Comparison of ENCODE assay signal across 11 cellular contexts in genomic region chrX:115582871-115583729, GRCh38. TPM values are rescaled to one million over a fixed set of nuclear protein-coding genes. Genes with fewer than 3 reads are reported as not detected.
DNase-seq lines count a peak whose midpoint lies in the region; ATAC-seq and TF ChIP-seq lines count a peak whose summit lies in the region.
"Had no signal": no experiment of that assay in that cellular context is flagged by ENCODE, and none has a peak within 500 bp of the region (broad histone marks: within the 10 kb centered on the region; RNA-seq: fewer than 3 reads in every experiment).

No MANE protein-coding gene starts in this region.

- DNase-seq in HFFc6 (peak; percentile 32), mammary epithelial cell (peak; percentile 43), occipital lobe (lab: John Stamatoyannopoulos, UW) (no peak), GM10248 (ENCODE audit: extremely low spot score) (no peak), SHP77 treated with DMSO at 0.1 percent for 48 hours (lab: John Stamatoyannopoulos, UW) (no peak)
- DNase-seq in naive thymus-derived CD4-positive, alpha-beta T cell, result no peak
- DNase-seq: activated CD4-positive, alpha-beta T cell treated with anti-CD3 and anti-CD28 coated beads for 4 hours; left cardiac atrium had no signal

- H3K27ac Mint-ChIP-seq in HFFc6, result peak overlapping the region; percentile 92
- H3K27ac Mint-ChIP-seq in naive thymus-derived CD4-positive, alpha-beta T cell, result no peak overlapping the region
- H3K27ac Mint-ChIP-seq: IgD-negative memory B cell had no signal

- peaks cover 16% of the 10 kb centered on the region for H3K4me1 ChIP-seq in mammary epithelial cell (ENCODE audit: insufficient read depth, low read length)
- H3K4me1 ChIP-seq in iPS-20b (ENCODE audit: insufficient read depth, low read length), result peaks cover 27% of the 10 kb centered on the region
- H3K4me1 ChIP-seq in subcutaneous abdominal adipose tissue (ENCODE audit: control insufficient read depth in 5 of 5, insufficient read depth in 5 of 5, low read length in 5 of 5), result peaks cover 0 to 13% (median 6%) of the 10 kb centered on the region in 5 donors
- no peaks in the 10 kb centered on the region for H3K4me1 ChIP-seq in naive thymus-derived CD4-positive, alpha-beta T cell (ENCODE audit: control insufficient read depth in 2 of 2, insufficient read depth in 2 of 2, low read length in 2 of 2)

- peak overlapping the region; percentile 67 for H3K4me2 ChIP-seq in mammary epithelial cell (ENCODE audit: insufficient read depth, low read depth, low read length)

- H3K27ac ChIP-seq in mammary epithelial cell (ENCODE audit: insufficient read depth, low read depth, low read length), result peak overlapping the region; percentile 79
- H3K27ac ChIP-seq in iPS-20b (ENCODE audit: low read length), result peak overlapping the region; percentile 36
- peak overlapping the region; percentile 79 for H3K27ac ChIP-seq in subcutaneous abdominal adipose tissue (ENCODE audit: low read depth, low read length)
- H3K27ac ChIP-seq in naive thymus-derived CD4-positive, alpha-beta T cell (ENCODE audit: low read depth, low read length), result no peak overlapping the region

- peaks cover 56% of the 10 kb centered on the region for H3K4me1 Mint-ChIP-seq in HFFc6 (ENCODE audit: low read depth)
- peaks cover 0 to 9% (median 0%) of the 10 kb centered on the region in 7 donors for H3K4me1 Mint-ChIP-seq in naive thymus-derived CD4-positive, alpha-beta T cell

- no peak for TF ChIP-seq CTCF in HFFc6 (IDR thresholded peaks at IDR 0.05)
- no peak for TF ChIP-seq CTCF in mammary epithelial cell (conservative IDR thresholded peaks at IDR 0.05 in 1 of 2, IDR thresholded peaks at IDR 0.05 in 1 of 2; ENCODE audit: extremely low read depth in 1 of 2, insufficient read depth in 1 of 2, low read depth in 1 of 2, low read length in 2 of 2)
- TF ChIP-seq CTCF in GM10248 (IDR thresholded peaks at IDR 0.05; ENCODE audit: control extremely low read depth, extremely low read depth, low read depth, missing control alignments), result no peak

- dilution Hi-C loops in mammary epithelial cell (cut with HindIII; ENCODE audit: low sequenced_read_pairs), result no loop called here

- H3K4me3 Mint-ChIP-seq in HFFc6, result peak overlapping the region; percentile 84
- H3K4me3 Mint-ChIP-seq in naive thymus-derived CD4-positive, alpha-beta T cell, result peak overlapping the region in 1 of 10 donors; percentile 15
- H3K4me3 Mint-ChIP-seq: IgD-negative memory B cell had no signal

- H3K36me3 Mint-ChIP-seq in HFFc6 (ENCODE audit: low read depth), result peaks cover 13% of the 10 kb centered on the region
- H3K36me3 Mint-ChIP-seq in naive thymus-derived CD4-positive, alpha-beta T cell, result no peaks in the 10 kb centered on the region
- H3K36me3 Mint-ChIP-seq: IgD-negative memory B cell had no signal

- 12% methylated on average over 7 of the region's 8 CpGs for WGBS in mammary epithelial cell (ENCODE audit: low coverage, missing lambda C conversion rate)

- H3K27me3 ChIP-seq in mammary epithelial cell (ENCODE audit: insufficient read depth, low read length), result no peaks in the 10 kb centered on the region
- H3K27me3 ChIP-seq in iPS-20b (ENCODE audit: insufficient read depth, low read length), result no peaks in the 10 kb centered on the region
- H3K27me3 ChIP-seq in subcutaneous abdominal adipose tissue (ENCODE audit: control insufficient read depth in 5 of 5, insufficient read depth in 4 of 5, low read length in 5 of 5), result peaks cover 0 to 5% (median 3%) of the 10 kb centered on the region in 5 donors
- H3K27me3 ChIP-seq in naive thymus-derived CD4-positive, alpha-beta T cell (ENCODE audit: control insufficient read depth in 2 of 2, insufficient read depth in 2 of 2, low read length in 2 of 2), result no peaks in the 10 kb centered on the region

- peak overlapping the region; percentile 53 for H3K9ac ChIP-seq in mammary epithelial cell (ENCODE audit: insufficient read depth, low read length)
- H3K9ac ChIP-seq in iPS-20b (ENCODE audit: low read depth, low read length), result peak overlapping the region; percentile 58; the same call in 1 of the 2 replicates
- peak overlapping the region in 1 of 5 donors; percentile 47 for H3K9ac ChIP-seq in subcutaneous abdominal adipose tissue (ENCODE audit: low read length in 5 of 5)

- intact Hi-C loops in mammary epithelial cell (cut with micrococcal nuclease), result no loop called here
- intact Hi-C loops in naive thymus-derived CD4-positive, alpha-beta T cell (cut with micrococcal nuclease), result no loop called here

- peak overlapping the region in 1 of 3 experiments; percentile 18 for H3K4me3 ChIP-seq in mammary epithelial cell (replicated peaks in 1 of 3; ENCODE audit: insufficient read depth in 1 of 3, low read depth in 2 of 3, low read length in 3 of 3)
- no peak overlapping the region for H3K4me3 ChIP-seq in iPS-20b (ENCODE audit: low read length)
- H3K4me3 ChIP-seq in subcutaneous abdominal adipose tissue (ENCODE audit: low read depth in 1 of 5, low read length in 5 of 5), result no peak overlapping the region
- no peak overlapping the region for H3K4me3 ChIP-seq in naive thymus-derived CD4-positive, alpha-beta T cell (ENCODE audit: low read length)

- peak overlapping the region; percentile 27 for H2AFZ ChIP-seq in mammary epithelial cell (ENCODE audit: low read depth, low read length)

- H4K20me1 ChIP-seq in mammary epithelial cell (ENCODE audit: insufficient read depth, low read length), result no peaks in the 10 kb centered on the region

- H3K36me3 ChIP-seq in mammary epithelial cell (ENCODE audit: insufficient read depth, low read length) (no peaks in the 10 kb centered on the region), iPS-20b (ENCODE audit: insufficient read depth, low read depth, low read length) (no peaks in the 10 kb centered on the region), subcutaneous abdominal adipose tissue (ENCODE audit: control insufficient read depth in 5 of 5, insufficient read depth in 5 of 5, low read length in 5 of 5) (no peaks in the 10 kb centered on the region)
- H3K36me3 ChIP-seq in naive thymus-derived CD4-positive, alpha-beta T cell (ENCODE audit: control insufficient read depth in 2 of 3, insufficient read depth in 3 of 3, low read length in 3 of 3), result no peaks in the 10 kb centered on the region

- CTCF ChIA-PET in mammary epithelial cell (lab: Charles Lee; ENCODE audit: low non-redundant PET), result no interaction called here
- CTCF ChIA-PET in naive thymus-derived CD4-positive, alpha-beta T cell (lab: Charles Lee), result no interaction called here
- CTCF ChIA-PET in GM10248 (lab: Yijun Ruan, JAX), result interaction anchor here (1.6 kb wide), 1 partner anchor 9 kb away, joined by 8 read pairs; no protein-coding TSS in a partner anchor

- H3K27me3 Mint-ChIP-seq in HFFc6 (ENCODE audit: insufficient read depth), result no peaks in the 10 kb centered on the region; the same call in 1 of the 2 replicates
- no peaks in the 10 kb centered on the region for H3K27me3 Mint-ChIP-seq in naive thymus-derived CD4-positive, alpha-beta T cell

- POLR2A ChIA-PET in naive thymus-derived CD4-positive, alpha-beta T cell (lab: Charles Lee), result no interaction called here
- POLR2A ChIA-PET in GM10248 (lab: Yijun Ruan, JAX), result no interaction called here

- in situ Hi-C loops in mammary epithelial cell (cut with MboI; ENCODE audit: low sequenced_read_pairs in 2 of 2), result no loop called here

- BruUV-seq in mammary epithelial cell (replicated peaks; lab: Mats Ljungman, UMichigan), result no TSS peak

- H3K9me3 Mint-ChIP-seq in HFFc6, result no peaks in the 10 kb centered on the region
- no peaks in the 10 kb centered on the region for H3K9me3 Mint-ChIP-seq in naive thymus-derived CD4-positive, alpha-beta T cell

- ATAC-seq in naive thymus-derived CD4-positive, alpha-beta T cell, result no peak

- H3K9me3 ChIP-seq in mammary epithelial cell (replicated peaks; ENCODE audit: insufficient read depth, low read length), result no peaks in the 10 kb centered on the region
- no peaks in the 10 kb centered on the region for H3K9me3 ChIP-seq in iPS-20b (ENCODE audit: insufficient read depth, low read depth, low read length)
- no peaks in the 10 kb centered on the region for H3K9me3 ChIP-seq in subcutaneous abdominal adipose tissue (ENCODE audit: control insufficient read depth in 5 of 5, low read length in 5 of 5)
- H3K9me3 ChIP-seq in naive thymus-derived CD4-positive, alpha-beta T cell (ENCODE audit: control insufficient read depth in 2 of 3, low read length in 3 of 3), result no peaks in the 10 kb centered on the region

- H3K79me2 ChIP-seq in mammary epithelial cell (ENCODE audit: insufficient read depth, low read length), result peaks cover 85% of the 10 kb centered on the region

RNA-seq across cellular contexts. Expression of gene PLS3, which starts 22.1 kb away (rescaled TPM):
- 100 to 1,000 TPM; 206 to 281 (median 254) TPM for total RNA-seq in HFFc6 (2021; fragmentation: NEBNext Ultra II Directional; extraction: Animal tissue kit (Norgen Biotek cat#: 25700))
- total RNA-seq in mammary epithelial cell (100 to 1,000 TPM; 253 to 393 TPM), occipital lobe (102 TPM)
- polyA plus RNA-seq in mammary epithelial cell, result 172 TPM
- polyA minus RNA-seq in mammary epithelial cell, result 416 TPM
- 1 to 10 TPM in 1 of 5 experiments, under 1 TPM in 2, not detected in 2; 0.16 to 2.4 (median 0.27) TPM for total RNA-seq in naive thymus-derived CD4-positive, alpha-beta T cell
- not detected for polyA plus RNA-seq in naive thymus-derived CD4-positive, alpha-beta T cell
- polyA plus RNA-seq: IgD-negative memory B cell had no signal

Comparison
In these comparisons a context has a peak if more than half of its experiments do, and no peak if none do; other contexts are left out.
1. DNase-seq: peak in HFFc6 (single experiment) and mammary epithelial cell (single experiment); none in occipital lobe (single experiment), naive thymus-derived CD4-positive, alpha-beta T cell (0 of 9), GM10248 (single experiment) and SHP77 treated with DMSO at 0.1 percent for 48 hours (single experiment).
2. RNA of gene PLS3, which starts 22.1 kb away (total RNA-seq): 253 to 393 TPM in mammary epithelial cell, 206 to 281 TPM in HFFc6 and 102 TPM in occipital lobe (single experiment); 0.16 to 2.4 TPM in naive thymus-derived CD4-positive, alpha-beta T cell; every median in the first group is over 10 times any median in the second.